1 cellular context compared by ENCODE assay signal in genomic region chr5:74903165-74903787, GRCh38.
A peak's percentile ranks its signal among the peaks of the same experiment; 100 is the strongest.
TF ChIP-seq lines count a peak whose summit lies in the region.

No MANE protein-coding gene starts in this region.

TF ChIP-seq in HepG2, 621 proteins besides CTCF, POLR2A, EP300 and RAD21 (continued from another document and continues in another):
- TF ChIP-seq HMGXB4 (CRISPR knock-in tag; IDR thresholded peaks at IDR 0.05; ENCODE audit: borderline replicate concordance in 1 of 2, low read depth in 1 of 2) (peak; percentile 28 to 57; a peak in 1 of 4 replicates), ARID4A (CRISPR knock-in tag; IDR thresholded peaks at IDR 0.05; ENCODE audit: borderline replicate concordance) (no peak), PAX8 (CRISPR knock-in tag; IDR thresholded peaks at IDR 0.05; ENCODE audit: borderline replicate concordance) (no peak), ZNF530 (CRISPR knock-in tag; IDR thresholded peaks at IDR 0.05; ENCODE audit: low read depth) (no peak), GPN1 (CRISPR knock-in tag; IDR thresholded peaks at IDR 0.05; ENCODE audit: borderline replicate concordance) (no peak), ZSCAN30 (CRISPR knock-in tag; IDR thresholded peaks at IDR 0.05) (no peak), GATAD2A (CRISPR knock-in tag; IDR thresholded peaks at IDR 0.05) (peak; percentile 70), TCF12 (IDR thresholded peaks at IDR 0.05) (no peak), TCF12 (CRISPR knock-in tag; IDR thresholded peaks at IDR 0.05) (no peak), ZEB1 (IDR thresholded peaks at IDR 0.05; ENCODE audit: insufficient replicate concordance, low read depth) (peak; percentile 95), MAFG (CRISPR knock-in tag; IDR thresholded peaks at IDR 0.05) (no peak), HNRNPK (IDR thresholded peaks at IDR 0.05; ENCODE audit: low read depth, low read length, poor library complexity, severe bottlenecking) (no peak), ZNF274 (CRISPR knock-in tag; IDR thresholded peaks at IDR 0.05) (no peak), ZNF296 (CRISPR knock-in tag; conservative IDR thresholded peaks at IDR 0.05) (no peak), ZNF280B (CRISPR knock-in tag; IDR thresholded peaks at IDR 0.05; ENCODE audit: borderline replicate concordance) (no peak), POGK (CRISPR knock-in tag; conservative IDR thresholded peaks at IDR 0.05) (no peak), RARA (CRISPR knock-in tag; IDR thresholded peaks at IDR 0.05) (no peak), ZNF709 (CRISPR knock-in tag; IDR thresholded peaks at IDR 0.05) (no peak), SP140L (CRISPR knock-in tag; IDR thresholded peaks at IDR 0.05; ENCODE audit: borderline replicate concordance) (no peak), HDAC6 (IDR thresholded peaks at IDR 0.05; ENCODE audit: low read depth, low read length) (no peak), KDM5A (IDR thresholded peaks at IDR 0.05; ENCODE audit: borderline replicate concordance, low read length) (no peak), SSRP1 (CRISPR knock-in tag; IDR thresholded peaks at IDR 0.05) (0 out of 2 replicates have a peak, but pooled peaks have one; percentile 33), TEAD2 (CRISPR knock-in tag; IDR thresholded peaks at IDR 0.05) (no peak), NFYC (CRISPR knock-in tag; IDR thresholded peaks at IDR 0.05) (peak; percentile 34; the same call in 1 of the 2 replicates), ETV5 (CRISPR knock-in tag; IDR thresholded peaks at IDR 0.05; ENCODE audit: borderline replicate concordance) (peak; percentile 31; the same call in 1 of the 2 replicates), ZNF557 (CRISPR knock-in tag; IDR thresholded peaks at IDR 0.05) (no peak), ZNF180 (CRISPR knock-in tag; IDR thresholded peaks at IDR 0.05; ENCODE audit: borderline replicate concordance, low read depth) (no peak), GLI4 (CRISPR knock-in tag; IDR thresholded peaks at IDR 0.05; ENCODE audit: borderline replicate concordance) (no peak), SMC3 (IDR thresholded peaks at IDR 0.05; ENCODE audit: low read length) (peak; percentile 93), GMEB1 (CRISPR knock-in tag; IDR thresholded peaks at IDR 0.05; ENCODE audit: borderline replicate concordance) (no peak; the same call in 1 of the 2 replicates), PCBP1 (IDR thresholded peaks at IDR 0.05; ENCODE audit: borderline replicate concordance, low read depth, low read length) (no peak), SNAPC2 (CRISPR knock-in tag; IDR thresholded peaks at IDR 0.05) (no peak), ATF2 (CRISPR knock-in tag; IDR thresholded peaks at IDR 0.05) (no peak), HNRNPUL1 (IDR thresholded peaks at IDR 0.05; ENCODE audit: low read depth, low read length) (no peak), KLF16 (CRISPR knock-in tag; IDR thresholded peaks at IDR 0.05) (peak in 1 of 2 experiments; percentile 30; a peak in 1 of 4 replicates), RNF219 (CRISPR knock-in tag; IDR thresholded peaks at IDR 0.05) (no peak), NFAT5 (CRISPR knock-in tag; IDR thresholded peaks at IDR 0.05) (no peak)
